19 cellular contexts compared by ENCODE assay signal in genomic region chr5:137114529-137114928, GRCh38.
A peak's percentile ranks its signal among the peaks of the same experiment; 100 is the strongest.
DNase-seq lines count a peak whose midpoint lies in the region; ATAC-seq and TF ChIP-seq lines count a peak whose summit lies in the region.
"Had no signal": no experiment of that assay in that cellular context is flagged by ENCODE, and none has a peak within 500 bp of the region (broad histone marks: within the 10 kb centered on the region; RNA-seq: fewer than 3 reads in every experiment).

No MANE protein-coding gene starts in this region.

- TF ChIP-seq CTCF in foreskin keratinocyte (conservative IDR thresholded peaks at IDR 0.05) (no peak), CD14-positive monocyte (IDR thresholded peaks at IDR 0.05) (no peak)

- peaks cover 3% of the 10 kb centered on the region for H3K27me3 ChIP-seq in foreskin keratinocyte

- H3K27ac Mint-ChIP-seq in CD14-positive monocyte: no peak overlapping the region
- H3K27ac Mint-ChIP-seq in activated naive CD4-positive, alpha-beta T cell treated with anti-CD3 and anti-CD28 coated beads for 36 hours: no peak overlapping the region
- H3K27ac Mint-ChIP-seq: activated B cell treated with CpG ODN at 0.5 μM for 24 hours; activated naive CD8-positive, alpha-beta T cell treated with anti-CD3 and anti-CD28 coated beads for 36 hours; type B pancreatic cell had no signal

- DNase-seq in A172 (ENCODE audit: low spot score) (peak; percentile 23), GM04503 (ENCODE audit: low read depth) (peak; percentile 29), RPMI7951 (ENCODE audit: low read depth) (peak; percentile 51), foreskin keratinocyte (no peak), head of caudate nucleus (no peak), CD14-positive monocyte (ENCODE audit: low spot score) (no peak)
- no peak for DNase-seq in effector CD8-positive, alpha-beta T cell (lab: John Stamatoyannopoulos, UW)
- DNase-seq in activated naive CD4-positive, alpha-beta T cell treated with anti-CD3 and anti-CD28 coated beads for 36 hours: no peak
- DNase-seq: activated B cell treated with CpG ODN at 0.5 μM for 24 hours; activated CD8-positive, alpha-beta memory T cell treated with anti-CD3 and anti-CD28 coated beads, Interleukin-2, amount 50 U/mL, for 48 hours; activated naive CD8-positive, alpha-beta T cell treated with anti-CD3 and anti-CD28 coated beads for 36 hours; DMS79 treated with DMSO at 0.1 percent for 48 hours; KG1; mucosa of descending colon; NCI-H2029 treated with DMSO at 0.1 percent for 48 hours; stimulated activated CD4-positive, alpha-beta T cell treated with anti-CD3 and anti-CD28 coated beads, Interleukin-1b, Interleukin-23, amount 100 ng/mL, for 48 hours; SW 1271 had no signal

- peaks cover 4% of the 10 kb centered on the region for H3K4me1 Mint-ChIP-seq in CD14-positive monocyte
- peaks cover 2% of the 10 kb centered on the region for H3K4me1 Mint-ChIP-seq in activated naive CD4-positive, alpha-beta T cell treated with anti-CD3 and anti-CD28 coated beads for 36 hours (ENCODE audit: low read depth)

- no peaks in the 10 kb centered on the region for H3K4me1 ChIP-seq in foreskin keratinocyte
- H3K4me1 ChIP-seq: prostate gland had no signal

- H3K9me3 Mint-ChIP-seq in CD14-positive monocyte: peaks cover 0 to 5% (median 2%) of the 10 kb centered on the region in 7 donors
- H3K9me3 Mint-ChIP-seq in activated naive CD4-positive, alpha-beta T cell treated with anti-CD3 and anti-CD28 coated beads for 36 hours: no peaks in the 10 kb centered on the region
- H3K9me3 Mint-ChIP-seq: activated B cell treated with CpG ODN at 0.5 μM for 24 hours; activated naive CD8-positive, alpha-beta T cell treated with anti-CD3 and anti-CD28 coated beads for 36 hours; type B pancreatic cell had no signal

- intact Hi-C loops in head of caudate nucleus (cut with DNase I) (no loop called here), CD14-positive monocyte (cut with micrococcal nuclease) (no loop called here)
- intact Hi-C loops in activated naive CD4-positive, alpha-beta T cell treated with anti-CD3 and anti-CD28 coated beads for 36 hours (cut with micrococcal nuclease): no loop called here

- CTCF ChIA-PET in activated naive CD4-positive, alpha-beta T cell treated with anti-CD3 and anti-CD28 coated beads for 36 hours (lab: Charles Lee): no interaction called here

- H3K27ac ChIP-seq in foreskin keratinocyte: no peak overlapping the region
- H3K27ac ChIP-seq: prostate gland had no signal

- H3K36me3 Mint-ChIP-seq in CD14-positive monocyte: peaks cover 0 to 2% of the 10 kb centered on the region in 2 donors
- no peaks in the 10 kb centered on the region for H3K36me3 Mint-ChIP-seq in activated naive CD4-positive, alpha-beta T cell treated with anti-CD3 and anti-CD28 coated beads for 36 hours (ENCODE audit: low read depth)
- H3K36me3 Mint-ChIP-seq: activated naive CD8-positive, alpha-beta T cell treated with anti-CD3 and anti-CD28 coated beads for 36 hours; type B pancreatic cell had no signal

- peaks cover 2 to 5% (median 2%) of the 10 kb centered on the region in 3 donors for H3K27me3 Mint-ChIP-seq in CD14-positive monocyte (ENCODE audit: low read depth in 3 of 3)
- H3K27me3 Mint-ChIP-seq in activated naive CD4-positive, alpha-beta T cell treated with anti-CD3 and anti-CD28 coated beads for 36 hours (ENCODE audit: low read depth): peaks cover 3% of the 10 kb centered on the region
- H3K27me3 Mint-ChIP-seq: activated B cell treated with CpG ODN at 0.5 μM for 24 hours had no signal

- peak; percentile 59 for ATAC-seq in foreskin keratinocyte
- ATAC-seq: mucosa of descending colon had no signal

- no peak overlapping the region for H3K4me3 Mint-ChIP-seq in CD14-positive monocyte
- no peak overlapping the region for H3K4me3 Mint-ChIP-seq in activated naive CD4-positive, alpha-beta T cell treated with anti-CD3 and anti-CD28 coated beads for 36 hours
- H3K4me3 Mint-ChIP-seq: activated B cell treated with CpG ODN at 0.5 μM for 24 hours; activated naive CD8-positive, alpha-beta T cell treated with anti-CD3 and anti-CD28 coated beads for 36 hours; type B pancreatic cell had no signal

Comparison
In these comparisons a context has a peak if more than half of its experiments do, and no peak if none do; other contexts are left out.
1. DNase-seq: peak in A172 (single experiment), GM04503 (single experiment) and RPMI7951 (single experiment); none in foreskin keratinocyte (0 of 2), head of caudate nucleus (0 of 42), effector CD8-positive, alpha-beta T cell (single experiment), CD14-positive monocyte (single experiment) and activated naive CD4-positive, alpha-beta T cell treated with anti-CD3 and anti-CD28 coated beads for 36 hours (single experiment).